ENCODE assay signal across 39 cellular contexts in the genomic region with DNA sequence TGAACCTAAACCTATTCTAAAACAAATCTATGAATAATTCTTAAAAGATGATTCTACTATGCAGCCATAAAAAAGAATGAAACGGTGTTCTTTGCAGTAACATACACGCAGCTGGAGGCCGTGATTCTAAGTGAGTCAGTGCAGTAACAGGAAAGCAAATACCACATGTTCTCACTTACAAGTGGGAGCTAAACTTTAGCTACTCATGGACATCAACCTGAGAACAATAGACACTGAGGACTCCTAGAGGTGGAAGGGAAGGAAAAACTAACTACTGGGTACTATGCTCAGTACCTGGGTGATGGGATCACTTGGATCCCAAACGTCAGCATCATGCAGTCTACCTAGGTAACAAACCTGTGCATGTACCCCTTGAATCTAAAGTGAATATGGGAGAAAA.
"Had no signal": no experiment of that assay in that cellular context is flagged by ENCODE, and none has a peak within 500 bp of the region (broad histone marks: within the 10 kb centered on the region; RNA-seq: fewer than 3 reads in every experiment).

No MANE protein-coding gene starts in this region.

- H3K9me3 ChIP-seq: body of pancreas, breast epithelium had no signal

- H3K27ac ChIP-seq: adrenal gland, body of pancreas, brain microvascular endothelial cell, breast epithelium, cardiac muscle cell had no signal

- H3K27me3 ChIP-seq: adrenal gland, body of pancreas, brain microvascular endothelial cell, breast epithelium, cardiac muscle cell had no signal

- H3K27me3 Mint-ChIP-seq: activated B cell treated with CpG ODN at 0.5 μM for 24 hours; activated CD4-positive, alpha-beta memory T cell treated with anti-CD3 and anti-CD28 coated beads for 36 hours; activated CD4-positive, alpha-beta T cell treated with anti-CD3 and anti-CD28 coated beads, Interleukin-2, amount 10 ng/mL, durations not matched to agents 24 days and 14 days; activated CD8-positive, alpha-beta T cell treated with anti-CD3 and anti-CD28 coated beads for 36 hours; central memory CD8-positive, alpha-beta T cell had no signal

- H3K4me3 Mint-ChIP-seq: activated B cell treated with CpG ODN at 0.5 μM for 24 hours; activated CD4-positive, alpha-beta memory T cell treated with anti-CD3 and anti-CD28 coated beads for 36 hours; activated CD4-positive, alpha-beta T cell treated with anti-CD3 and anti-CD28 coated beads, Interleukin-2, amount 10 ng/mL, durations not matched to agents 24 days and 14 days; activated CD8-positive, alpha-beta T cell treated with anti-CD3 and anti-CD28 coated beads for 36 hours; activated naive CD4-positive, alpha-beta T cell treated with anti-CD3 and anti-CD28 coated beads for 36 hours; activated naive CD8-positive, alpha-beta T cell treated with anti-CD3 and anti-CD28 coated beads for 36 hours; activated T-cell treated with anti-CD3 and anti-CD28 coated beads, Interleukin-2, amount 50 U/mL, for 4 hours; activated T-cell treated with anti-CD3 and anti-CD28 coated beads, Interleukin-2, amount 50 U/mL, for 72 hours; activated T-helper 1 cell treated with anti-CD3 and anti-CD28 coated beads, Interleukin-12 subunit alpha, Interleukin-12 subunit beta, Interleukin-2, Interleukin-4 antibody, amounts not matched to agents 30 ng/mL and 10 ng/mL and 1 ng/mL, durations not matched to agents 14 hours and 24 hours and 36 hours; activated T-helper 17 cell treated with anti-CD3 and anti-CD28 coated beads, Interleukin-2, amount 50 U/mL, for 72 hours; central memory CD8-positive, alpha-beta T cell; T-helper 1 cell treated with Interleukin-12 subunit alpha and Interleukin-12 subunit beta and Interleukin-4 antibody, amounts not matched to agents 30 μg/mL and 1 μg/mL, for 36 hours; T-helper 2 cell treated with Interferon-gamma antibody and Interleukin-4, amounts not matched to agents 5 μg/mL and 100 μg/mL, for 36 hours had no signal

- FAIRE-seq: astrocyte, TTC549 had no signal

- H3K36me3 ChIP-seq: adrenal gland, brain microvascular endothelial cell, breast epithelium, cardiac muscle cell had no signal

- H3K4me3 ChIP-seq: adrenal gland, body of pancreas, breast epithelium, cardiac muscle cell had no signal

- H3K36me3 Mint-ChIP-seq: activated CD4-positive, alpha-beta memory T cell treated with anti-CD3 and anti-CD28 coated beads for 36 hours; activated naive CD4-positive, alpha-beta T cell treated with anti-CD3 and anti-CD28 coated beads, Interleukin-2, amount 50 U/mL, for 72 hours; activated naive CD8-positive, alpha-beta T cell treated with anti-CD3 and anti-CD28 coated beads for 36 hours had no signal

- DNase-seq: activated B cell treated with CpG ODN at 0.5 μM for 24 hours; activated CD4-positive, alpha-beta memory T cell treated with anti-CD3 and anti-CD28 coated beads for 36 hours; activated CD4-positive, alpha-beta T cell treated with anti-CD3 and anti-CD28 coated beads for 4 hours; activated CD4-positive, alpha-beta T cell treated with anti-CD3 and anti-CD28 coated beads, Interleukin-2, amount 10 ng/mL, durations not matched to agents 24 days and 14 days; activated CD4-positive, alpha-beta T cell treated with anti-CD3 and anti-CD28 coated beads, Interleukin-2, amount 50 U/mL, for 1 hour; activated CD4-positive, alpha-beta T cell treated with anti-CD3 and anti-CD28 coated beads, Interleukin-2, amount 50 U/mL, for 4 hours; activated CD4-positive, CD25-positive, alpha-beta regulatory T cell treated with anti-CD3 and anti-CD28 coated beads, Interleukin-2, amount 50 U/mL, for 72 hours; activated CD8-positive, alpha-beta memory T cell treated with anti-CD3 and anti-CD28 coated beads, Interleukin-2, amount 50 U/mL, for 4 hours; activated CD8-positive, alpha-beta T cell treated with anti-CD3 and anti-CD28 coated beads for 36 hours; activated effector memory CD4-positive, alpha-beta T cell treated with anti-CD3 and anti-CD28 coated beads, Interleukin-2, amount 50 U/mL, for 16 hours; activated gamma-delta T cell treated with Interleukin-2 at 50 U/mL for 16 hours; activated naive CD4-positive, alpha-beta T cell; activated naive CD4-positive, alpha-beta T cell treated with anti-CD3 and anti-CD28 coated beads for 36 hours; activated naive CD4-positive, alpha-beta T cell treated with anti-CD3 and anti-CD28 coated beads, Interleukin-2, amount 50 U/mL, for 16 hours; activated naive CD8-positive, alpha-beta T cell treated with anti-CD3 and anti-CD28 coated beads for 36 hours; activated T-cell treated with anti-CD3 and anti-CD28 coated beads for 4 hours; activated T-cell treated with anti-CD3 and anti-CD28 coated beads, Interleukin-2, amount 50 U/mL, for 1 hour; activated T-cell treated with anti-CD3 and anti-CD28 coated beads, Interleukin-2, amount 50 U/mL, for 4 hours; activated T-cell treated with anti-CD3 and anti-CD28 coated beads, Interleukin-2, amount 50 U/mL, for 72 hours; adrenal gland; amniotic stem cell; aorta; body of pancreas; brain microvascular endothelial cell; caudate nucleus; cerebellar nuclear complex; T-helper 1 cell; T-helper 2 cell; T-helper 9 cell had no signal

- H3K9me3 Mint-ChIP-seq: activated CD4-positive, alpha-beta T cell treated with anti-CD3 and anti-CD28 coated beads, Interleukin-2, amount 10 ng/mL, durations not matched to agents 24 days and 14 days had no signal

- H3K4me1 ChIP-seq: adrenal gland, body of pancreas, breast epithelium had no signal

- H3K27ac Mint-ChIP-seq: activated B cell treated with CpG ODN at 0.5 μM for 24 hours; activated CD4-positive, alpha-beta memory T cell treated with anti-CD3 and anti-CD28 coated beads for 36 hours; activated CD4-positive, alpha-beta T cell treated with anti-CD3 and anti-CD28 coated beads, Interleukin-2, amount 10 ng/mL, durations not matched to agents 24 days and 14 days; activated CD8-positive, alpha-beta T cell treated with anti-CD3 and anti-CD28 coated beads for 36 hours; activated naive CD4-positive, alpha-beta T cell treated with anti-CD3 and anti-CD28 coated beads for 36 hours; activated naive CD4-positive, alpha-beta T cell treated with anti-CD3 and anti-CD28 coated beads, Interleukin-2, amount 50 U/mL, for 72 hours; activated naive CD8-positive, alpha-beta T cell treated with anti-CD3 and anti-CD28 coated beads for 36 hours; activated T-cell treated with anti-CD3 and anti-CD28 coated beads, Interleukin-2, amount 50 U/mL, for 72 hours; activated T-helper 1 cell treated with anti-CD3 and anti-CD28 coated beads, Interleukin-12 subunit alpha, Interleukin-12 subunit beta, Interleukin-2, Interleukin-4 antibody, amounts not matched to agents 30 ng/mL and 10 ng/mL and 1 ng/mL, durations not matched to agents 14 hours and 24 hours and 36 hours; activated T-helper 17 cell treated with anti-CD3 and anti-CD28 coated beads, Interleukin-2, amount 50 U/mL, for 72 hours; T-helper 1 cell treated with Interleukin-12 subunit alpha and Interleukin-12 subunit beta and Interleukin-4 antibody, amounts not matched to agents 30 μg/mL and 1 μg/mL, for 36 hours; T-helper 2 cell treated with Interferon-gamma antibody and Interleukin-4, amounts not matched to agents 5 μg/mL and 100 μg/mL, for 36 hours had no signal

- H3K4me1 Mint-ChIP-seq: activated B cell treated with CpG ODN at 0.5 μM for 24 hours; activated CD4-positive, alpha-beta T cell treated with anti-CD3 and anti-CD28 coated beads, Interleukin-2, amount 10 ng/mL, durations not matched to agents 24 days and 14 days; activated naive CD8-positive, alpha-beta T cell treated with anti-CD3 and anti-CD28 coated beads for 36 hours; activated T-helper 17 cell treated with anti-CD3 and anti-CD28 coated beads, Interleukin-2, amount 50 U/mL, for 72 hours; central memory CD8-positive, alpha-beta T cell had no signal
